In genomic region chr20:33456916-33457642, GRCh38 we compare ENCODE assay signal across 7 cellular contexts. TPM values are rescaled to one million over a fixed set of nuclear protein-coding genes. Genes with fewer than 3 reads are reported as not detected.
DNase-seq lines count a peak whose midpoint lies in the region; ATAC-seq, FAIRE-seq and TF ChIP-seq lines count a peak whose summit lies in the region.
"Not testable (repeated sequence)": the region's sequence is repeated elsewhere in the genome, so short reads cannot be mapped to it uniquely, and the experiment has no call there.

No MANE protein-coding gene starts in this region.

- H3K9me3 Mint-ChIP-seq in activated CD8-positive, alpha-beta T cell treated with anti-CD3 and anti-CD28 coated beads, Interleukin-2, amount 10 ng/mL, durations not matched to agents 7 days and 5 days (ENCODE audit: insufficient read depth); chondrocyte (ENCODE audit: low read depth): not testable (repeated sequence)

- H3K9me3 ChIP-seq in Loucy (ENCODE audit: insufficient read depth, low read depth, low read length); OCI-LY7 (ENCODE audit: low read length); keratinocyte (ENCODE audit: control insufficient read depth, low read depth, low read length): not testable (repeated sequence)

- not testable (repeated sequence) for H3K79me2 ChIP-seq in Loucy (ENCODE audit: insufficient read depth, low read length); OCI-LY7 (ENCODE audit: insufficient read depth, low read depth, low read length); keratinocyte (ENCODE audit: control insufficient read depth, insufficient read depth, low read length)

- peak; percentile 29 for FAIRE-seq in keratinocyte (lab: Jason Lieb, UNC)

- not testable (repeated sequence) for H3K9me2 ChIP-seq in Loucy (replicated peaks; ENCODE audit: low read depth, low read length); OCI-LY7 (ENCODE audit: insufficient read depth, low read length)

- not testable (repeated sequence) for H3F3A ChIP-seq in Loucy (ENCODE audit: low read depth)

- CTCF ChIA-PET in OCI-LY7 (lab: Charles Lee; ENCODE audit: unreplicated experiment) = interaction anchor here (0.6 kb wide), 1 partner anchor 119 kb away, joined by 3 read pairs; no protein-coding TSS in a partner anchor
- CTCF ChIA-PET in activated CD8-positive, alpha-beta T cell treated with anti-CD3 and anti-CD28 coated beads, Interleukin-2, amount 10 ng/mL, durations not matched to agents 7 days and 5 days (lab: Charles Lee) = interaction anchor here (0.6 to 2.0 kb wide), 9 partner anchors 192 to 549 kb away, joined by 3 to 20 read pairs (median 3); partner anchors contain the start of gene ACTL10

- not testable (repeated sequence) for H3K4me2 ChIP-seq in Loucy (ENCODE audit: low read depth, low read length, poor library complexity, severe bottlenecking); OCI-LY7 (ENCODE audit: low read length); keratinocyte (ENCODE audit: control insufficient read depth, extremely low read depth, insufficient read depth, low read depth, low read length)

- ATAC-seq in activated CD8-positive, alpha-beta T cell treated with anti-CD3 and anti-CD28 coated beads, Interleukin-2, amount 10 ng/mL, durations not matched to agents 7 days and 5 days = peak; percentile 93

- H3K9ac ChIP-seq in Loucy (ENCODE audit: low read depth, low read length, poor library complexity, severe bottlenecking); keratinocyte (ENCODE audit: control insufficient read depth, extremely low read depth, insufficient read depth, low read length): not testable (repeated sequence)

- H3K36me3 Mint-ChIP-seq in activated CD8-positive, alpha-beta T cell treated with anti-CD3 and anti-CD28 coated beads, Interleukin-2, amount 10 ng/mL, durations not matched to agents 7 days and 5 days (ENCODE audit: low read depth); chondrocyte (ENCODE audit: low read depth): not testable (repeated sequence)

- not testable (repeated sequence) for H3K4me1 ChIP-seq in Loucy (ENCODE audit: insufficient read depth, low read length, poor library complexity, severe bottlenecking); keratinocyte (ENCODE audit: control insufficient read depth, extremely low read depth, insufficient read depth, low read length)
- peaks cover 23% of the 10 kb centered on the region for H3K4me1 ChIP-seq in OCI-LY7 (ENCODE audit: insufficient read depth, low read length, poor library complexity, severe bottlenecking)

- dilution Hi-C loops in keratinocyte (cut with MboI; ENCODE audit: extremely low pct_ligation_motif_present, low sequenced_read_pairs) = not testable (repeated sequence)

- not testable (repeated sequence) for H3K4me3 Mint-ChIP-seq in activated CD8-positive, alpha-beta T cell treated with anti-CD3 and anti-CD28 coated beads, Interleukin-2, amount 10 ng/mL, durations not matched to agents 7 days and 5 days; chondrocyte (ENCODE audit: unreplicated experiment)

- POLR2A ChIA-PET in OCI-LY7 (lab: Charles Lee); activated CD8-positive, alpha-beta T cell treated with anti-CD3 and anti-CD28 coated beads, Interleukin-2, amount 10 ng/mL, durations not matched to agents 7 days and 5 days (lab: Charles Lee): not testable (repeated sequence)

- H3K27ac Mint-ChIP-seq in activated CD8-positive, alpha-beta T cell treated with anti-CD3 and anti-CD28 coated beads, Interleukin-2, amount 10 ng/mL, durations not matched to agents 7 days and 5 days; chondrocyte (ENCODE audit: unreplicated experiment): not testable (repeated sequence)

- H3K27me3 ChIP-seq in Loucy (ENCODE audit: insufficient read depth, low read length, poor library complexity, severe bottlenecking); keratinocyte (ENCODE audit: control insufficient read depth, extremely low read depth, insufficient read depth, low read length): not testable (repeated sequence)

- DNase-seq in OCI-LY7 (ENCODE audit: low spot score) (peak; percentile 77), keratinocyte (ENCODE audit: low read depth, low spot score) (peak; percentile 38), smooth muscle cell of the brain vasculature (ENCODE audit: low read depth, low spot score) (peak; percentile 41)
- DNase-seq in activated CD8-positive, alpha-beta T cell treated with anti-CD3 and anti-CD28 coated beads, Interleukin-2, amount 10 ng/mL, durations not matched to agents 7 days and 5 days = peak; percentile 86
- DNase-seq in chondrocyte (ENCODE audit: low spot score) = not testable (repeated sequence)

- TF ChIP-seq CTCF in GM12874 (IDR thresholded peaks at IDR 0.05; ENCODE audit: insufficient read depth, low read depth, low read length) = peak; percentile 96
- peak; percentile 96 for TF ChIP-seq CTCF in Loucy (conservative IDR thresholded peaks at IDR 0.05; ENCODE audit: low read length)
- peak; percentile 95 for TF ChIP-seq CTCF in OCI-LY7 (conservative IDR thresholded peaks at IDR 0.05; ENCODE audit: low read length)
- TF ChIP-seq CTCF in chondrocyte (IDR thresholded peaks at IDR 0.05) = peak; percentile 96
- TF ChIP-seq CTCF in keratinocyte (optimal IDR thresholded peaks at IDR 0.05 in 1 of 3, IDR thresholded peaks at IDR 0.05 in 1 of 3, conservative IDR thresholded peaks at IDR 0.05 in 1 of 3; ENCODE audit: extremely low read depth in 1 of 3, insufficient read depth in 2 of 3, low read length in 3 of 3) = peak; percentile 93 to 98 (median 96)

- BruUV-seq in OCI-LY7 (replicated peaks; lab: Mats Ljungman, UMichigan) = not testable (repeated sequence)

- intact Hi-C loops in OCI-LY7 (cut with micrococcal nuclease; ENCODE audit: unreplicated experiment) = loop anchor here (1.0 to 5.0 kb wide), 3 partner anchors 50 to 209 kb away; partner anchors contain the start of gene ACTL10

- not testable (repeated sequence) for H3K36me3 ChIP-seq in Loucy (ENCODE audit: insufficient read depth, low read length); OCI-LY7 (ENCODE audit: insufficient read depth, low read length); keratinocyte (ENCODE audit: control insufficient read depth in 2 of 2, extremely low read depth in 1 of 2, insufficient read depth in 2 of 2, low read length in 2 of 2)

- not testable (repeated sequence) for H3K4me1 Mint-ChIP-seq in activated CD8-positive, alpha-beta T cell treated with anti-CD3 and anti-CD28 coated beads, Interleukin-2, amount 10 ng/mL, durations not matched to agents 7 days and 5 days (ENCODE audit: low read depth); chondrocyte (ENCODE audit: low read depth)

- not testable (repeated sequence) for H4K20me1 ChIP-seq in Loucy (ENCODE audit: insufficient read depth, low read length, poor library complexity, severe bottlenecking); OCI-LY7 (ENCODE audit: insufficient read depth, low read length); keratinocyte (ENCODE audit: control insufficient read depth, extremely low read depth, insufficient read depth, low read length)

- not testable (repeated sequence) for H3K9me1 ChIP-seq in keratinocyte (ENCODE audit: control insufficient read depth, extremely low read depth, insufficient read depth, low read length)

- not testable (repeated sequence) for H3K27me3 Mint-ChIP-seq in activated CD8-positive, alpha-beta T cell treated with anti-CD3 and anti-CD28 coated beads, Interleukin-2, amount 10 ng/mL, durations not matched to agents 7 days and 5 days (ENCODE audit: low read depth); chondrocyte (ENCODE audit: low read depth)

- not testable (repeated sequence) for H3K27ac ChIP-seq in OCI-LY7 (ENCODE audit: low read depth, low read length, poor library complexity, severe bottlenecking); keratinocyte (ENCODE audit: control insufficient read depth, insufficient read depth, low read length)

- H3K4me3 ChIP-seq in Loucy (ENCODE audit: low read length, poor library complexity, severe bottlenecking); OCI-LY7 (ENCODE audit: low read depth, low read length, poor library complexity, severe bottlenecking); keratinocyte (ENCODE audit: control insufficient read depth in 2 of 3, extremely low read depth in 1 of 3, insufficient read depth in 2 of 3, low read depth in 1 of 3, low read length in 3 of 3): not testable (repeated sequence)

- not testable (repeated sequence) for H2AFZ ChIP-seq in Loucy (ENCODE audit: low read length); OCI-LY7 (ENCODE audit: low read length); keratinocyte (ENCODE audit: control insufficient read depth, low read length)

RNA-seq across cellular contexts. Expression of gene SNTA1, which starts 13.5 kb away (rescaled TPM):
- total RNA-seq in OCI-LY7 (2014; rRNA removed; shearing (Covaris generic)) = 44.8 and 46.5 TPM in 2 replicates
- total RNA-seq in OCI-LY7 (2022) (36.6 and 42.1 TPM in 2 replicates), chondrocyte (22.3 to 68.1 TPM (median 63.3 TPM) in 3 replicates)
- total RNA-seq in activated CD8-positive, alpha-beta T cell treated with anti-CD3 and anti-CD28 coated beads, Interleukin-2, amount 10 ng/mL, durations not matched to agents 7 days and 5 days = 10 to 100 TPM; 13.1 to 13.4 TPM
- polyA plus RNA-seq in keratinocyte = 3.6 to 6.5 TPM (median 4.8 TPM) in 3 replicates
- 2.2 TPM for polyA plus RNA-seq in keratinocyte (2011; ENCODE audit: low read depth)
- polyA plus RNA-seq in keratinocyte (2011; cell fraction: cytosol; rRNA removed) = 4.0 and 8.6 TPM in 2 replicates
- polyA plus RNA-seq in keratinocyte (2011; cell fraction: nucleus; rRNA removed) = 2.8 and 4.4 TPM in 2 replicates
- 2.5 and 5.8 TPM in 2 replicates for polyA plus RNA-seq in keratinocyte (2012; ENCODE audit: low replicate concordance)
- polyA minus RNA-seq in keratinocyte = 3.9 to 6.7 TPM (median 4.8 TPM) in 3 replicates
- polyA minus RNA-seq in keratinocyte (2011; cell fraction: cytosol; rRNA and poly(A)+ RNA removed) = 8.6 TPM
- 2.0 and 2.3 TPM in 2 replicates for polyA minus RNA-seq in keratinocyte (2011; cell fraction: nucleus; rRNA and poly(A)+ RNA removed)

RNA-seq across cellular contexts. Expression of gene CBFA2T2, which starts 32.8 kb away (rescaled TPM):
- 32.9 and 38.5 TPM in 2 replicates for total RNA-seq in OCI-LY7 (2014; rRNA removed; shearing (Covaris generic))
- total RNA-seq in OCI-LY7 (2022) (20.7 and 22.2 TPM in 2 replicates), chondrocyte (14.7 to 23.6 TPM (median 23.5 TPM) in 3 replicates)
- total RNA-seq in activated CD8-positive, alpha-beta T cell treated with anti-CD3 and anti-CD28 coated beads, Interleukin-2, amount 10 ng/mL, durations not matched to agents 7 days and 5 days = 10 to 100 TPM; 14.4 to 14.8 TPM
- polyA plus RNA-seq in keratinocyte = 5.5 to 8.7 TPM (median 6.8 TPM) in 3 replicates
- polyA plus RNA-seq in keratinocyte (2011; ENCODE audit: low read depth) = 18.6 TPM
- 4.6 and 4.8 TPM in 2 replicates for polyA plus RNA-seq in keratinocyte (2011; cell fraction: cytosol; rRNA removed)
- polyA plus RNA-seq in keratinocyte (2011; cell fraction: nucleus; rRNA removed) = 23.6 and 23.7 TPM in 2 replicates
- 4.4 and 5.3 TPM in 2 replicates for polyA plus RNA-seq in keratinocyte (2012; ENCODE audit: low replicate concordance)
- 14.5 to 15.9 TPM (median 14.8 TPM) in 3 replicates for polyA minus RNA-seq in keratinocyte
- 6.9 TPM for polyA minus RNA-seq in keratinocyte (2011; cell fraction: cytosol; rRNA and poly(A)+ RNA removed)
- polyA minus RNA-seq in keratinocyte (2011; cell fraction: nucleus; rRNA and poly(A)+ RNA removed) = 9.3 and 19.6 TPM in 2 replicates

RNA-seq across cellular contexts. Expression of gene CDK5RAP1, which starts 55.8 kb away (rescaled TPM):
- 32.1 and 41.2 TPM in 2 replicates for total RNA-seq in OCI-LY7 (2014; rRNA removed; shearing (Covaris generic))
- 45.4 and 49.4 TPM in 2 replicates for total RNA-seq in OCI-LY7 (2022)
- total RNA-seq in activated CD8-positive, alpha-beta T cell treated with anti-CD3 and anti-CD28 coated beads, Interleukin-2, amount 10 ng/mL, durations not matched to agents 7 days and 5 days = 10 to 100 TPM; 32.9 to 37.5 TPM
- 21.7 to 28.3 TPM (median 26.1 TPM) in 3 replicates for total RNA-seq in chondrocyte
- polyA plus RNA-seq in keratinocyte = 25.2 to 40.2 TPM (median 34.0 TPM) in 3 replicates
- polyA plus RNA-seq in keratinocyte (2011; ENCODE audit: low read depth) = 13.8 TPM
- polyA plus RNA-seq in keratinocyte (2011; cell fraction: cytosol; rRNA removed) = 21.6 and 22.2 TPM in 2 replicates
- 62.7 and 75.3 TPM in 2 replicates for polyA plus RNA-seq in keratinocyte (2011; cell fraction: nucleus; rRNA removed)
- 26.0 and 26.6 TPM in 2 replicates for polyA plus RNA-seq in keratinocyte (2012; ENCODE audit: low replicate concordance)
- 20.1 to 36.4 TPM (median 35.7 TPM) in 3 replicates for polyA minus RNA-seq in keratinocyte
- polyA minus RNA-seq in keratinocyte (2011; cell fraction: cytosol; rRNA and poly(A)+ RNA removed) = 18.6 TPM
- polyA minus RNA-seq in keratinocyte (2011; cell fraction: nucleus; rRNA and poly(A)+ RNA removed) = 20.4 and 27.7 TPM in 2 replicates
